8 cellular contexts compared by ENCODE assay signal in genomic region chr17:42132941-42133340, GRCh38. TPM values are rescaled to one million over a fixed set of nuclear protein-coding genes. Genes with fewer than 3 reads are reported as not detected.
DNase-seq lines count a peak whose midpoint lies in the region; ATAC-seq and TF ChIP-seq lines count a peak whose summit lies in the region.

No MANE protein-coding gene starts in this region.

- H3K27ac ChIP-seq in foreskin keratinocyte (no peak overlapping the region), psoas muscle (peak overlapping the region; percentile 59)

- H3K4me1 Mint-ChIP-seq in activated CD4-positive, alpha-beta T cell treated with anti-CD3 and anti-CD28 coated beads for 36 hours: peaks cover 54% of the 10 kb centered on the region
- H3K4me1 Mint-ChIP-seq in activated B cell treated with CpG ODN at 0.5 μM for 24 hours: peaks cover 64% of the 10 kb centered on the region

- TF ChIP-seq CTCF in activated B cell treated with CpG ODN at 0.5 μM for 24 hours (IDR thresholded peaks at IDR 0.05) (no peak), foreskin keratinocyte (conservative IDR thresholded peaks at IDR 0.05) (no peak), psoas muscle (IDR thresholded peaks at IDR 0.05) (no peak)

- H3K4me3 ChIP-seq in psoas muscle: peak overlapping the region; percentile 29

- H3K27me3 Mint-ChIP-seq in activated CD4-positive, alpha-beta T cell treated with anti-CD3 and anti-CD28 coated beads for 36 hours: no peaks in the 10 kb centered on the region
- no peaks in the 10 kb centered on the region for H3K27me3 Mint-ChIP-seq in activated B cell treated with CpG ODN at 0.5 μM for 24 hours

- intact Hi-C loops in activated CD4-positive, alpha-beta T cell treated with anti-CD3 and anti-CD28 coated beads for 36 hours (cut with DNase I, micrococcal nuclease): no loop called here
- intact Hi-C loops in activated B cell treated with CpG ODN at 0.5 μM for 24 hours (cut with micrococcal nuclease) (loop anchor here (1.0 to 5.0 kb wide), 2 partner anchors 8 to 154 kb away; partner anchors contain the start of gene STAT5A), psoas muscle (cut with DNase I) (loop anchor here in 1 of 2 donors (10.0 kb wide), 1 partner anchor 142 kb away; the partner anchor contains the start of gene STAT5B)

- peaks cover 27% of the 10 kb centered on the region for H3K36me3 Mint-ChIP-seq in activated CD4-positive, alpha-beta T cell treated with anti-CD3 and anti-CD28 coated beads for 36 hours (ENCODE audit: low read depth)
- peaks cover 57% of the 10 kb centered on the region for H3K36me3 Mint-ChIP-seq in activated B cell treated with CpG ODN at 0.5 μM for 24 hours (ENCODE audit: low read depth)

- POLR2A ChIA-PET in activated CD4-positive, alpha-beta T cell treated with anti-CD3 and anti-CD28 coated beads for 36 hours (lab: Charles Lee): no interaction called here
- POLR2A ChIA-PET in activated B cell treated with CpG ODN at 0.5 μM for 24 hours (lab: Charles Lee): interaction anchor here (1.0 to 1.3 kb wide), 2 partner anchors 62 to 115 kb away, joined by 3 read pairs; partner anchors contain the start of genes DNAJC7 and GHDC

- peak overlapping the region; percentile 89 for H3K27ac Mint-ChIP-seq in activated CD4-positive, alpha-beta T cell treated with anti-CD3 and anti-CD28 coated beads for 36 hours
- H3K27ac Mint-ChIP-seq in activated B cell treated with CpG ODN at 0.5 μM for 24 hours: peak overlapping the region; percentile 77

- H3K27me3 ChIP-seq in foreskin keratinocyte (no peaks in the 10 kb centered on the region), psoas muscle (ENCODE audit: insufficient read depth in 3 of 3, low read length in 2 of 3) (no peaks in the 10 kb centered on the region)

- peaks cover 4 to 47% of the 10 kb centered on the region in 2 donors for H3K36me3 ChIP-seq in psoas muscle (ENCODE audit: insufficient read depth in 1 of 2, low read depth in 1 of 2)

- peak; percentile 71 for DNase-seq in activated CD4-positive, alpha-beta T cell treated with anti-CD3 and anti-CD28 coated beads for 36 hours
- no peak for DNase-seq in activated CD4-positive, alpha-beta T cell treated with anti-CD3 and anti-CD28 coated beads for 1 hour
- DNase-seq in LHCN-M2 (ENCODE audit: low read depth) (peak; percentile 93), activated B cell treated with CpG ODN at 0.5 μM for 24 hours (no peak), foreskin keratinocyte (peak in 1 of 2 donors; percentile 37), psoas muscle (peak in 1 of 2 donors; percentile 63), NCI-H1436 treated with DMSO at 0.1 percent for 48 hours (lab: John Stamatoyannopoulos, UW) (no peak)
- DNase-seq in activated CD8-positive, alpha-beta memory T cell treated with anti-CD3 and anti-CD28 coated beads, Interleukin-2, amount 50 U/mL, for 48 hours: no peak

- H3K4me1 ChIP-seq in foreskin keratinocyte: peaks cover 17% of the 10 kb centered on the region
- peaks cover 82% of the 10 kb centered on the region for H3K4me1 ChIP-seq in psoas muscle

- no peaks in the 10 kb centered on the region for H3K9me3 ChIP-seq in psoas muscle

- no peak overlapping the region for H3K4me3 Mint-ChIP-seq in activated CD4-positive, alpha-beta T cell treated with anti-CD3 and anti-CD28 coated beads for 36 hours
- H3K4me3 Mint-ChIP-seq in activated B cell treated with CpG ODN at 0.5 μM for 24 hours: peak overlapping the region; percentile 49

- 9 to 29% (median 12%) methylated on average over 3 of the region's 3 CpGs for WGBS in psoas muscle, 3 donors

- CTCF ChIA-PET in activated CD4-positive, alpha-beta T cell treated with anti-CD3 and anti-CD28 coated beads for 36 hours (lab: Charles Lee): interaction anchor here (0.6 to 1.9 kb wide), 8 partner anchors 9 to 113 kb away, joined by 3 to 6 read pairs (median 3); partner anchors contain the start of genes NKIRAS2 and ZNF385C
- CTCF ChIA-PET in activated B cell treated with CpG ODN at 0.5 μM for 24 hours (lab: Charles Lee): interaction anchor here (1.1 kb wide), 1 partner anchor 11 kb away, joined by 3 read pairs; no protein-coding TSS in a partner anchor

- peak; percentile 84 for ATAC-seq in activated CD4-positive, alpha-beta T cell treated with anti-CD3 and anti-CD28 coated beads for 36 hours
- peak; percentile 45 for ATAC-seq in activated B cell treated with CpG ODN at 0.5 μM for 24 hours (ENCODE audit: low read depth)
- peak; percentile 42 for ATAC-seq in foreskin keratinocyte
- peak; percentile 80 to 98 (median 88) for ATAC-seq in psoas muscle

- H3K9me3 Mint-ChIP-seq in activated CD4-positive, alpha-beta T cell treated with anti-CD3 and anti-CD28 coated beads for 36 hours (ENCODE audit: low read depth): no peaks in the 10 kb centered on the region
- no peaks in the 10 kb centered on the region for H3K9me3 Mint-ChIP-seq in activated B cell treated with CpG ODN at 0.5 μM for 24 hours

RNA-seq across cellular contexts. Expression of gene HSPB9, which starts 10.3 kb away (rescaled TPM):
- total RNA-seq in activated CD4-positive, alpha-beta T cell treated with anti-CD3 and anti-CD28 coated beads for 36 hours: under 1 TPM; 0.09 to 0.11 TPM
- total RNA-seq in LHCN-M2 (2014; rRNA removed): not detected in 2 replicates
- 0.13 TPM for polyA plus RNA-seq in LHCN-M2 (2012)
- total RNA-seq in activated B cell treated with CpG ODN at 0.5 μM for 24 hours: not detected in 2 replicates
- total RNA-seq in foreskin keratinocyte: not detected in 2 replicates
- not detected in 2 replicates for polyA plus RNA-seq in foreskin keratinocyte
- total RNA-seq in psoas muscle: under 1 TPM in 1 of 4 donors, not detected in 3; 0.43 TPM
- under 1 TPM in 2 of 3 donors, not detected in 1; 0.03 to 0.53 TPM for polyA plus RNA-seq in psoas muscle

RNA-seq across cellular contexts. Expression of gene KAT2A, which starts 11.8 kb away (rescaled TPM):
- total RNA-seq in activated CD4-positive, alpha-beta T cell treated with anti-CD3 and anti-CD28 coated beads for 36 hours: 10 to 100 TPM; 46.2 to 54.8 TPM
- total RNA-seq in LHCN-M2 (2014; rRNA removed) (14.5 and 22.2 TPM in 2 replicates), activated B cell treated with CpG ODN at 0.5 μM for 24 hours (33.4 and 40.1 TPM in 2 replicates), foreskin keratinocyte (31.6 and 35.0 TPM in 2 replicates), psoas muscle (10 to 100 TPM; 12.3 to 35.3 (median 20.0) TPM)
- 12.4 TPM for polyA plus RNA-seq in LHCN-M2 (2012)
- polyA plus RNA-seq in foreskin keratinocyte (36.5 and 39.4 TPM in 2 replicates), psoas muscle (10 to 100 TPM; 20.9 to 23.5 (median 21.2) TPM)

RNA-seq across cellular contexts. Expression of gene DHX58, which starts 20.4 kb away (rescaled TPM):
- total RNA-seq in activated CD4-positive, alpha-beta T cell treated with anti-CD3 and anti-CD28 coated beads for 36 hours: 10 to 100 TPM; 23.8 to 31.1 TPM
- total RNA-seq in LHCN-M2 (2014; rRNA removed) (5.3 and 8.0 TPM in 2 replicates), activated B cell treated with CpG ODN at 0.5 μM for 24 hours (21.9 and 22.4 TPM in 2 replicates), foreskin keratinocyte (15.9 and 16.7 TPM in 2 replicates), psoas muscle (1 to 10 TPM; 2.0 to 4.2 (median 3.1) TPM)
- polyA plus RNA-seq in LHCN-M2 (2012): 5.7 TPM
- polyA plus RNA-seq in foreskin keratinocyte (14.6 and 15.6 TPM in 2 replicates), psoas muscle (1 to 10 TPM; 1.3 to 2.8 (median 2.0) TPM)

RNA-seq across cellular contexts. Expression of gene RAB5C, which starts 21.8 kb away (rescaled TPM):
- total RNA-seq in activated CD4-positive, alpha-beta T cell treated with anti-CD3 and anti-CD28 coated beads for 36 hours: 10 to 100 TPM; 32.0 to 47.3 TPM
- total RNA-seq in LHCN-M2 (2014; rRNA removed) (111 and 139 TPM in 2 replicates), activated B cell treated with CpG ODN at 0.5 μM for 24 hours (79.1 and 82.2 TPM in 2 replicates), foreskin keratinocyte (145 and 147 TPM in 2 replicates), psoas muscle (10 to 100 TPM; 27.3 to 43.2 (median 38.7) TPM)
- 210 TPM for polyA plus RNA-seq in LHCN-M2 (2012)
- polyA plus RNA-seq in foreskin keratinocyte (183 and 190 TPM in 2 replicates), psoas muscle (10 to 100 TPM; 41.5 to 70.9 (median 60.0) TPM)

RNA-seq across cellular contexts. Expression of gene ZNF385C, which starts 34.7 kb away (rescaled TPM):
- under 1 TPM; 0.23 to 0.30 TPM for total RNA-seq in activated CD4-positive, alpha-beta T cell treated with anti-CD3 and anti-CD28 coated beads for 36 hours
- not detected in 2 replicates for total RNA-seq in LHCN-M2 (2014; rRNA removed)
- 0.09 TPM for polyA plus RNA-seq in LHCN-M2 (2012)
- 16.7 and 17.0 TPM in 2 replicates for total RNA-seq in activated B cell treated with CpG ODN at 0.5 μM for 24 hours
- 0.04 TPM in 1 of 2 replicates, not detected in the other for total RNA-seq in foreskin keratinocyte
- 0.06 and 0.15 TPM in 2 replicates for polyA plus RNA-seq in foreskin keratinocyte
- total RNA-seq in psoas muscle: 1 to 10 TPM in 3 of 4 donors, under 1 TPM in 1; 0.50 to 9.2 (median 1.1) TPM
- under 1 TPM; 0.22 to 0.36 (median 0.32) TPM for polyA plus RNA-seq in psoas muscle

Comparison
In these comparisons a context has a peak if more than half of its experiments do, and no peak if none do; other contexts are left out.
1. DNase-seq: peak in activated CD4-positive, alpha-beta T cell treated with anti-CD3 and anti-CD28 coated beads for 36 hours (single experiment) and LHCN-M2 (single experiment); none in activated CD4-positive, alpha-beta T cell treated with anti-CD3 and anti-CD28 coated beads for 1 hour (single experiment), activated B cell treated with CpG ODN at 0.5 μM for 24 hours (single experiment), activated CD8-positive, alpha-beta memory T cell treated with anti-CD3 and anti-CD28 coated beads, Interleukin-2, amount 50 U/mL, for 48 hours (single experiment) and NCI-H1436 treated with DMSO at 0.1 percent for 48 hours (single experiment).
2. Peak in every context shown above with its lines, with median percentiles within 50 percentile points of each other: ATAC-seq.